ENCODE assay signal across 1 cellular context in the genomic region with DNA sequence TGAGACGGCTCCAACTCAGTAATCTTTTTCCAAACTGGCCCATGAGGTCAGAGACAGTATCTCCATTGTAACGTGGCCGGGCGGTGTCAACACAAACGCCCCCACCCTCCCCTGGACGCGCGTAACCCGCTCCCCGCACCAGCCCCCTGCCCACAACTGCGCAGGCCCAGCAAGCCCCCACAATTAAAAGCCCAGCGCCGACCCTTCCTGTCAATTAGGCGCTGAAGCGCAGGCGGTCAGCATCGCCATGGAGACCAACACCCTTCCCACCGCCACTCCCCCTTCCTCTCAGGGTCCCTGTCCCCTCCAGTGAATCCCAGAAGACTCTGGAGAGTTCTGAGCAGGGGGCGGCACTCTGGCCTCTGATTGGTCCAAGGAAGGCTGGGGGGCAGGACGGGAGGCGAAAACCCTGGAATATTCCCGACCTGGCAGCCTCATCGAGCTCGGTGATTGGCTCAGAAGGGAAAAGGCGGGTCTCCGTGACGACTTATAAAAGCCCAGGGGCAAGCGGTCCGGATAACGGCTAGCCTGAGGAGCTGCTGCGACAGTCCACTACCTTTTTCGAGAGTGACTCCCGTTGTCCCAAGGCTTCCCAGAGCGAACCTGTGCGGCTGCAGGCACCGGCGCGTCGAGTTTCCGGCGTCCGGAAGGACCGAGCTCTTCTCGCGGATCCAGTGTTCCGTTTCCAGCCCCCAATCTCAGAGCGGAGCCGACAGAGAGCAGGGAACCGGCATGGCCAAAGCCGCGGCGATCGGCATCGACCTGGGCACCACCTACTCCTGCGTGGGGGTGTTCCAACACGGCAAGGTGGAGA.
TF ChIP-seq lines count a peak whose summit lies in the region.

A gene (plus strand): TSS at position 519 of the 814 bp plus-strand sequence. CDS start 214 bp downstream, at position 733.
A gene (minus strand): TSS at position 259 of the 814 bp plus-strand sequence. CDS start 3,311 bp downstream, outside the sequence.

TF ChIP-seq in H1, 55 proteins besides CTCF, POLR2A, EP300 and RAD21:
- peak; percentile 98 for TF ChIP-seq POLR2AphosphoS5 (IDR thresholded peaks at IDR 0.05; ENCODE audit: low read depth, low read length)
- TF ChIP-seq FOSL1 (IDR thresholded peaks at IDR 0.05; ENCODE audit: insufficient read depth, low read depth, low read length): no peak
- peak; percentile 86 for TF ChIP-seq TAF1 (IDR thresholded peaks at IDR 0.05; ENCODE audit: low read depth, low read length)
- peak; percentile 68; the same call in 1 of the 2 replicates for TF ChIP-seq SP1 (IDR thresholded peaks at IDR 0.05; ENCODE audit: low read depth, low read length)
- peak; percentile 47; the same call in 1 of the 2 replicates for TF ChIP-seq SP4 (IDR thresholded peaks at IDR 0.05; ENCODE audit: low read length)
- peak; percentile 19; the same call in 1 of the 2 replicates for TF ChIP-seq NRF1 (IDR thresholded peaks at IDR 0.05; ENCODE audit: low read depth, low read length)
- peak; percentile 49 to 68; a peak in 2 of 4 replicates for TF ChIP-seq SIN3A (conservative IDR thresholded peaks at IDR 0.05 in 1 of 2, IDR thresholded peaks at IDR 0.05 in 1 of 2; ENCODE audit: low read depth in 1 of 2, low read length in 2 of 2)
- TF ChIP-seq, protein P1, sequence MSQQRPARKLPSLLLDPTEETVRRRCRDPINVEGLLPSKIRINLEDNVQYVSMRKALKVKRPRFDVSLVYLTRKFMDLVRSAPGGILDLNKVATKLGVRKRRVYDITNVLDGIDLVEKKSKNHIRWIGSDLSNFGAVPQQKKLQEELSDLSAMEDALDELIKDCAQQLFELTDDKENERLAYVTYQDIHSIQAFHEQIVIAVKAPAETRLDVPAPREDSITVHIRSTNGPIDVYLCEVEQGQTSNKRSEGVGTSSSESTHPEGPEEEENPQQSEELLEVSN (IDR thresholded peaks at IDR 0.05): no peak
- TF ChIP-seq TAF7 (optimal IDR thresholded peaks at IDR 0.05; ENCODE audit: borderline replicate concordance, low read depth, low read length): peak; percentile 55
- no peak for TF ChIP-seq SRF (IDR thresholded peaks at IDR 0.05; ENCODE audit: low read depth, low read length)
- TF ChIP-seq PHF8 (conservative IDR thresholded peaks at IDR 0.05; ENCODE audit: low read depth, low read length): peak; percentile 70
- no peak for TF ChIP-seq HDAC2 (IDR thresholded peaks at IDR 0.05; ENCODE audit: borderline replicate concordance in 1 of 2, low read depth in 2 of 2, low read length in 2 of 2)
- TF ChIP-seq TBP (IDR thresholded peaks at IDR 0.05; ENCODE audit: low read depth, low read length): peak; percentile 96
- no peak for TF ChIP-seq JUN (IDR thresholded peaks at IDR 0.05; ENCODE audit: low read depth, low read length)
- TF ChIP-seq CTBP2 (IDR thresholded peaks at IDR 0.05; ENCODE audit: borderline replicate concordance, insufficient read depth, insufficient read length, low read length): no peak
- TF ChIP-seq, protein P2, sequence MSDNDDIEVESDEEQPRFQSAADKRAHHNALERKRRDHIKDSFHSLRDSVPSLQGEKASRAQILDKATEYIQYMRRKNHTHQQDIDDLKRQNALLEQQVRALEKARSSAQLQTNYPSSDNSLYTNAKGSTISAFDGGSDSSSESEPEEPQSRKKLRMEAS (IDR thresholded peaks at IDR 0.05): no peak
